17 cellular contexts compared by ENCODE assay signal in genomic region chr9:97554566-97555075, GRCh38.
"Had no signal": no experiment of that assay in that cellular context is flagged by ENCODE, and none has a peak within 500 bp of the region (broad histone marks: within the 10 kb centered on the region; RNA-seq: fewer than 3 reads in every experiment).

No MANE protein-coding gene starts in this region.

- DNase-seq: activated CD4-positive, alpha-beta T cell treated with anti-CD3 and anti-CD28 coated beads for 1 hour; activated CD8-positive, alpha-beta memory T cell treated with anti-CD3 and anti-CD28 coated beads for 24 hours; activated gamma-delta T cell treated with Interleukin-2 at 50 U/mL for 16 hours; central memory CD4-positive, alpha-beta T cell; erythroblast; immature natural killer cell; kidney glomerular epithelial cell; naive thymus-derived CD8-positive, alpha-beta T cell; stimulated activated CD4-positive, alpha-beta T cell treated with anti-CD3 and anti-CD28 coated beads, Interleukin-2, amount 100 ng/mL, for 24 hours; stimulated activated naive CD8-positive, alpha-beta T cell treated with anti-CD3 and anti-CD28 coated beads, Interleukin-15, Interleukin-2, amounts not matched to agents 100 U/mL and 50 U/mL, for 24 hours had no signal

- H3K27ac ChIP-seq: neutrophil, parathyroid adenoma, SK-N-MC, suprapubic skin, WERI-Rb-1 had no signal

- H3K36me3 ChIP-seq: neutrophil, suprapubic skin, WERI-Rb-1 had no signal

- H3K27me3 ChIP-seq: adrenal gland had no signal

- H3K4me3 ChIP-seq: adrenal gland, SK-N-MC, suprapubic skin had no signal

- H3K9me3 ChIP-seq: adrenal gland, neutrophil, suprapubic skin had no signal

- ATAC-seq: activated naive CD4-positive, alpha-beta T cell treated with anti-CD3 and anti-CD28 coated beads, Interleukin-2, amount 50 U/mL, for 72 hours; naive thymus-derived CD8-positive, alpha-beta T cell; stimulated activated naive CD8-positive, alpha-beta T cell treated with anti-CD3 and anti-CD28 coated beads, Interleukin-15, Interleukin-2, amounts not matched to agents 100 U/mL and 50 U/mL, for 24 hours had no signal
